In the genomic region with DNA sequence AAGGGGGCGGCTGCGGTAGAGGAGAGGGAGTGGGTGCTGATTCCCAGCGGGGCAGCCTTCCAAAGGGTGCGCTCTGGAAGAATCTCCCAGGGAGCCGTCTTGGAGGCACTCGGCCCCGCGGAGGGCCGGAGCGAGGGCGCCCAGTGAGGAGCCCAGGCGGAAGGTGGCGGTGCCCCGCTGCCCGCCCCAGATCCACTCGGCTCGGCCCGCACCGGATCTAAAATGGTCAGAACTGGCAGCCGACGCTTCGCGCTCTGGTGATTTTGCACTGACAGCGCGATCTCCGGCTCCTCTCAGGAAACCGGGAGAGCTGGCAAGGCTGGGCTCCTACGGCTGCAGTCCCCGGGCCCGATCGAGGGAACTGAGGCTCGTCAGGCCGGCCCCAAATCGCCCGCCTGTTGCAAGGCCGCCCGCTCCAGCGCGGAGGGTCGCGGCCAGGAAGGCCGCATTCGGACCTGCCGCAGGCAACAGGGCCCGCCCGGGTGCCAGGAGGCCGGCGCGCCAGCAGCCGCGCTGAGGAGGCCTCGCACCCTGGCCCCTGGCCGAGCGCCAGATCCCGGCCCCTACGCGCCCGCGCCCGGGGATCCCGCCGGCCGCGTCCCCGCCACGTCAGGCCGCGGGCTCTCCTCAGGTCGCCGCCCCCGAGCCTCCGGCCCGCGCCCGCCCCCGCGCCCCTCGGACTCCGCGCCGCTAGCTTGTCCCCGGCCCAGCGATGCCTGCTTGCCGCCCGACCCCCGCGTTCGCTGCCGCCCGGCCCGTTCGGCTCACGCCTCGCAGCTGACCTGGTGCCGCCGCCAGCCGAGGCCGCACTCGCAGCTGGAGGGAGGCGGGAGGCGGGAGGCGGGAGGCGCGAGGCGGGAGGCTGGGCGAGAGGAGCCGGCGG, we compare ENCODE assay signal across 1 cellular context.
TF ChIP-seq lines count a peak whose summit lies in the region.

A gene with protein sequence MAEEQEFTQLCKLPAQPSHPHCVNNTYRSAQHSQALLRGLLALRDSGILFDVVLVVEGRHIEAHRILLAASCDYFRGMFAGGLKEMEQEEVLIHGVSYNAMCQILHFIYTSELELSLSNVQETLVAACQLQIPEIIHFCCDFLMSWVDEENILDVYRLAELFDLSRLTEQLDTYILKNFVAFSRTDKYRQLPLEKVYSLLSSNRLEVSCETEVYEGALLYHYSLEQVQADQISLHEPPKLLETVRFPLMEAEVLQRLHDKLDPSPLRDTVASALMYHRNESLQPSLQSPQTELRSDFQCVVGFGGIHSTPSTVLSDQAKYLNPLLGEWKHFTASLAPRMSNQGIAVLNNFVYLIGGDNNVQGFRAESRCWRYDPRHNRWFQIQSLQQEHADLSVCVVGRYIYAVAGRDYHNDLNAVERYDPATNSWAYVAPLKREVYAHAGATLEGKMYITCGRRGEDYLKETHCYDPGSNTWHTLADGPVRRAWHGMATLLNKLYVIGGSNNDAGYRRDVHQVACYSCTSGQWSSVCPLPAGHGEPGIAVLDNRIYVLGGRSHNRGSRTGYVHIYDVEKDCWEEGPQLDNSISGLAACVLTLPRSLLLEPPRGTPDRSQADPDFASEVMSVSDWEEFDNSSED (minus strand): TSS at position 818 of the 883 bp plus-strand sequence. CDS start 6,584 bp downstream, outside the sequence.

TF ChIP-seq in HEK293, 187 proteins besides CTCF, POLR2A, EP300 and RAD21 (continued from another document):
- TF ChIP-seq, protein P1, sequence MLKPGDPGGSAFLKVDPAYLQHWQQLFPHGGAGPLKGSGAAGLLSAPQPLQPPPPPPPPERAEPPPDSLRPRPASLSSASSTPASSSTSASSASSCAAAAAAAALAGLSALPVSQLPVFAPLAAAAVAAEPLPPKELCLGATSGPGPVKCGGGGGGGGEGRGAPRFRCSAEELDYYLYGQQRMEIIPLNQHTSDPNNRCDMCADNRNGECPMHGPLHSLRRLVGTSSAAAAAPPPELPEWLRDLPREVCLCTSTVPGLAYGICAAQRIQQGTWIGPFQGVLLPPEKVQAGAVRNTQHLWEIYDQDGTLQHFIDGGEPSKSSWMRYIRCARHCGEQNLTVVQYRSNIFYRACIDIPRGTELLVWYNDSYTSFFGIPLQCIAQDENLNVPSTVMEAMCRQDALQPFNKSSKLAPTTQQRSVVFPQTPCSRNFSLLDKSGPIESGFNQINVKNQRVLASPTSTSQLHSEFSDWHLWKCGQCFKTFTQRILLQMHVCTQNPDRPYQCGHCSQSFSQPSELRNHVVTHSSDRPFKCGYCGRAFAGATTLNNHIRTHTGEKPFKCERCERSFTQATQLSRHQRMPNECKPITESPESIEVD (tag by site-specific recombination; IDR thresholded peaks at IDR 0.05) = no peak
- no peak for TF ChIP-seq ZNF423 (tag by site-specific recombination; IDR thresholded peaks at IDR 0.05)
- 0 out of 2 replicates have a peak, but pooled peaks have one; percentile 25 for TF ChIP-seq ZXDB (tag by site-specific recombination; IDR thresholded peaks at IDR 0.05)
- no peak for TF ChIP-seq ZBTB48 (tag by site-specific recombination; IDR thresholded peaks at IDR 0.05)
- no peak for TF ChIP-seq ZNF837 (tag by site-specific recombination; IDR thresholded peaks at IDR 0.05)
- no peak for TF ChIP-seq ZSCAN16 (tag by site-specific recombination; IDR thresholded peaks at IDR 0.05)
- peak; percentile 79; the same call in 1 of the 2 replicates for TF ChIP-seq ZBTB20 (tag by site-specific recombination; IDR thresholded peaks at IDR 0.05)
- TF ChIP-seq PRDM1 (tag by site-specific recombination; IDR thresholded peaks at IDR 0.05) = no peak
- TF ChIP-seq ZFP37 (tag by site-specific recombination; IDR thresholded peaks at IDR 0.05) = peak; percentile 37; the same call in 1 of the 2 replicates
- TF ChIP-seq ZIC2 (tag by site-specific recombination; IDR thresholded peaks at IDR 0.05) = peak; percentile 38; the same call in 1 of the 2 replicates
- no peak for TF ChIP-seq ZNF664 (tag by site-specific recombination; IDR thresholded peaks at IDR 0.05)
- TF ChIP-seq, protein P2, sequence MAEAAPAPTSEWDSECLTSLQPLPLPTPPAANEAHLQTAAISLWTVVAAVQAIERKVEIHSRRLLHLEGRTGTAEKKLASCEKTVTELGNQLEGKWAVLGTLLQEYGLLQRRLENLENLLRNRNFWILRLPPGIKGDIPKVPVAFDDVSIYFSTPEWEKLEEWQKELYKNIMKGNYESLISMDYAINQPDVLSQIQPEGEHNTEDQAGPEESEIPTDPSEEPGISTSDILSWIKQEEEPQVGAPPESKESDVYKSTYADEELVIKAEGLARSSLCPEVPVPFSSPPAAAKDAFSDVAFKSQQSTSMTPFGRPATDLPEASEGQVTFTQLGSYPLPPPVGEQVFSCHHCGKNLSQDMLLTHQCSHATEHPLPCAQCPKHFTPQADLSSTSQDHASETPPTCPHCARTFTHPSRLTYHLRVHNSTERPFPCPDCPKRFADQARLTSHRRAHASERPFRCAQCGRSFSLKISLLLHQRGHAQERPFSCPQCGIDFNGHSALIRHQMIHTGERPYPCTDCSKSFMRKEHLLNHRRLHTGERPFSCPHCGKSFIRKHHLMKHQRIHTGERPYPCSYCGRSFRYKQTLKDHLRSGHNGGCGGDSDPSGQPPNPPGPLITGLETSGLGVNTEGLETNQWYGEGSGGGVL (tag by site-specific recombination; IDR thresholded peaks at IDR 0.05) = no peak
- TF ChIP-seq ZNF571 (tag by site-specific recombination; IDR thresholded peaks at IDR 0.05) = no peak
- no peak for TF ChIP-seq ZNF514 (tag by site-specific recombination; IDR thresholded peaks at IDR 0.05)
- TF ChIP-seq, protein P3, sequence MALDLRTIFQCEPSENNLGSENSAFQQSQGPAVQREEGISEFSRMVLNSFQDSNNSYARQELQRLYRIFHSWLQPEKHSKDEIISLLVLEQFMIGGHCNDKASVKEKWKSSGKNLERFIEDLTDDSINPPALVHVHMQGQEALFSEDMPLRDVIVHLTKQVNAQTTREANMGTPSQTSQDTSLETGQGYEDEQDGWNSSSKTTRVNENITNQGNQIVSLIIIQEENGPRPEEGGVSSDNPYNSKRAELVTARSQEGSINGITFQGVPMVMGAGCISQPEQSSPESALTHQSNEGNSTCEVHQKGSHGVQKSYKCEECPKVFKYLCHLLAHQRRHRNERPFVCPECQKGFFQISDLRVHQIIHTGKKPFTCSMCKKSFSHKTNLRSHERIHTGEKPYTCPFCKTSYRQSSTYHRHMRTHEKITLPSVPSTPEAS (tag by site-specific recombination; IDR thresholded peaks at IDR 0.05) = no peak
- TF ChIP-seq ZNF202 (tag by site-specific recombination; IDR thresholded peaks at IDR 0.05; ENCODE audit: borderline replicate concordance) = no peak
- no peak for TF ChIP-seq ZNF157 (tag by site-specific recombination; IDR thresholded peaks at IDR 0.05)
- TF ChIP-seq ZNF138 (tag by site-specific recombination; IDR thresholded peaks at IDR 0.05; ENCODE audit: borderline replicate concordance) = no peak
- TF ChIP-seq ZNF561 (tag by site-specific recombination; IDR thresholded peaks at IDR 0.05; ENCODE audit: borderline replicate concordance) = no peak
- TF ChIP-seq, protein P4, sequence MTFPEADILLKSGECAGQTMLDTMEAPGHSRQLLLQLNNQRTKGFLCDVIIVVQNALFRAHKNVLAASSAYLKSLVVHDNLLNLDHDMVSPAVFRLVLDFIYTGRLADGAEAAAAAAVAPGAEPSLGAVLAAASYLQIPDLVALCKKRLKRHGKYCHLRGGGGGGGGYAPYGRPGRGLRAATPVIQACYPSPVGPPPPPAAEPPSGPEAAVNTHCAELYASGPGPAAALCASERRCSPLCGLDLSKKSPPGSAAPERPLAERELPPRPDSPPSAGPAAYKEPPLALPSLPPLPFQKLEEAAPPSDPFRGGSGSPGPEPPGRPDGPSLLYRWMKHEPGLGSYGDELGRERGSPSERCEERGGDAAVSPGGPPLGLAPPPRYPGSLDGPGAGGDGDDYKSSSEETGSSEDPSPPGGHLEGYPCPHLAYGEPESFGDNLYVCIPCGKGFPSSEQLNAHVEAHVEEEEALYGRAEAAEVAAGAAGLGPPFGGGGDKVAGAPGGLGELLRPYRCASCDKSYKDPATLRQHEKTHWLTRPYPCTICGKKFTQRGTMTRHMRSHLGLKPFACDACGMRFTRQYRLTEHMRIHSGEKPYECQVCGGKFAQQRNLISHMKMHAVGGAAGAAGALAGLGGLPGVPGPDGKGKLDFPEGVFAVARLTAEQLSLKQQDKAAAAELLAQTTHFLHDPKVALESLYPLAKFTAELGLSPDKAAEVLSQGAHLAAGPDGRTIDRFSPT (tag by site-specific recombination; IDR thresholded peaks at IDR 0.05) = 0 out of 2 replicates have a peak, but pooled peaks have one; percentile 54
- TF ChIP-seq, protein P5, sequence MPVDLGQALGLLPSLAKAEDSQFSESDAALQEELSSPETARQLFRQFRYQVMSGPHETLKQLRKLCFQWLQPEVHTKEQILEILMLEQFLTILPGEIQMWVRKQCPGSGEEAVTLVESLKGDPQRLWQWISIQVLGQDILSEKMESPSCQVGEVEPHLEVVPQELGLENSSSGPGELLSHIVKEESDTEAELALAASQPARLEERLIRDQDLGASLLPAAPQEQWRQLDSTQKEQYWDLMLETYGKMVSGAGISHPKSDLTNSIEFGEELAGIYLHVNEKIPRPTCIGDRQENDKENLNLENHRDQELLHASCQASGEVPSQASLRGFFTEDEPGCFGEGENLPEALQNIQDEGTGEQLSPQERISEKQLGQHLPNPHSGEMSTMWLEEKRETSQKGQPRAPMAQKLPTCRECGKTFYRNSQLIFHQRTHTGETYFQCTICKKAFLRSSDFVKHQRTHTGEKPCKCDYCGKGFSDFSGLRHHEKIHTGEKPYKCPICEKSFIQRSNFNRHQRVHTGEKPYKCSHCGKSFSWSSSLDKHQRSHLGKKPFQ (tag by site-specific recombination; IDR thresholded peaks at IDR 0.05) = no peak
- no peak for TF ChIP-seq ZNF830 (tag by site-specific recombination; IDR thresholded peaks at IDR 0.05; ENCODE audit: low read depth)
- 0 out of 2 replicates have a peak, but pooled peaks have one; percentile 2 for TF ChIP-seq EGR2 (tag by site-specific recombination; IDR thresholded peaks at IDR 0.05; ENCODE audit: low read depth)
- TF ChIP-seq ZNF660 (tag by site-specific recombination; IDR thresholded peaks at IDR 0.05) = peak; percentile 60; the same call in 1 of the 2 replicates
- no peak for TF ChIP-seq ZNF48 (tag by site-specific recombination; IDR thresholded peaks at IDR 0.05)
- TF ChIP-seq SCRT2 (tag by site-specific recombination; IDR thresholded peaks at IDR 0.05) = peak; percentile 75
- peak; percentile 73 for TF ChIP-seq ZNF335 (tag by site-specific recombination; conservative IDR thresholded peaks at IDR 0.05)
- peak; percentile 43; the same call in 1 of the 2 replicates for TF ChIP-seq GLIS2 (tag by site-specific recombination; IDR thresholded peaks at IDR 0.05)
- peak; percentile 45 for TF ChIP-seq GLIS1 (tag by site-specific recombination; IDR thresholded peaks at IDR 0.05)
- no peak for TF ChIP-seq ZNF843 (tag by site-specific recombination; IDR thresholded peaks at IDR 0.05)
- no peak for TF ChIP-seq ZNF654 (tag by site-specific recombination; IDR thresholded peaks at IDR 0.05; ENCODE audit: low read depth)
- no peak for TF ChIP-seq ZNF707 (tag by site-specific recombination; IDR thresholded peaks at IDR 0.05)
- no peak for TF ChIP-seq ZNF302 (tag by site-specific recombination; IDR thresholded peaks at IDR 0.05; ENCODE audit: low read depth)
- TF ChIP-seq ZNF211 (tag by site-specific recombination; IDR thresholded peaks at IDR 0.05; ENCODE audit: low read depth) = no peak
- TF ChIP-seq ZNF311 (tag by site-specific recombination; IDR thresholded peaks at IDR 0.05; ENCODE audit: borderline replicate concordance) = no peak
- no peak for TF ChIP-seq ZBTB21 (tag by site-specific recombination; IDR thresholded peaks at IDR 0.05)
